ENCODE assay signal across 18 cellular contexts in the genomic region with DNA sequence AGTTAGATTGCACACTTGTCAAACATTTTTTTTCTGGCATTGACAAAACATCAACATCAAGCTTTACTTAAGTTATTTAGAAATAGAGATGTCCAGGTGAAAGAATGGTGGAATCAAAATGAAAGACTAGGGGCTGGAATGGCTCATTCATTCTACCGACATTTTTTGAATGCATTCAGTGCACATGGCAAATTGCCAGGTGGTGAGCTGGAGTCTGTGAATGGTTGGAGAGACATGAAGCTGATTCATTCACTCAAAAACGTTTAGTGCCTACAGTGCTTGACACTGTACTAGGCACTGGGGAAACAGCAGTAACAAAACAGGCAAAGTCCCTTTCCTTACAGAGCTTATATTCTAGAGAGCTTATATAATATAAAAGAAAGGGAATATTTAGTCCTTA.
A peak's percentile ranks its signal among the peaks of the same experiment; 100 is the strongest.
DNase-seq lines count a peak whose midpoint lies in the region; TF ChIP-seq lines count a peak whose summit lies in the region.
"Had no signal": no experiment of that assay in that cellular context is flagged by ENCODE, and none has a peak within 500 bp of the region (broad histone marks: within the 10 kb centered on the region; RNA-seq: fewer than 3 reads in every experiment).

No MANE protein-coding gene starts in this region.

- in situ Hi-C loops in brain microvascular endothelial cell (cut with HindIII; ENCODE audit: low pct_ligation_motif_present, low sequenced_read_pairs) = no loop called here

- H3K27ac ChIP-seq in brain microvascular endothelial cell = no peak overlapping the region
- H3K27ac ChIP-seq: KMS-11 had no signal

- H3K36me3 ChIP-seq in brain microvascular endothelial cell (replicated peaks) = no peaks in the 10 kb centered on the region

- TF ChIP-seq CTCF in brain microvascular endothelial cell (IDR thresholded peaks at IDR 0.05; ENCODE audit: low read depth, low read length, missing control alignments) = no peak

- DNase-seq in NCI-H345 (lab: John Stamatoyannopoulos, UW) = peak; percentile 1
- no peak for DNase-seq in NCI-H345 treated with DMSO at 0.1 percent for 48 hours (lab: John Stamatoyannopoulos, UW; ENCODE audit: unreplicated experiment)
- peak; percentile 58 for DNase-seq in M059J (ENCODE audit: low read depth)
- peak; percentile 23 for DNase-seq in brain microvascular endothelial cell
- DNase-seq in renal cortical epithelial cell (ENCODE audit: low read depth) = peak; percentile 58
- no peak for DNase-seq in activated T-cell treated with anti-CD3 and anti-CD28 coated beads, Interleukin-2, amount 50 U/mL, for 1 hour
- no peak for DNase-seq in activated T-cell treated with anti-CD3 and anti-CD28 coated beads for 4 hours
- no peak for DNase-seq in ureter (ENCODE audit: low spot score)
- DNase-seq: COR-L47, DMS79, GF-D8, MM.1S, NCI-H1417, NCI-H1930, NCI-H774, SHP77 had no signal

- no peaks in the 10 kb centered on the region for H3K27me3 ChIP-seq in brain microvascular endothelial cell (replicated peaks)

- no peak overlapping the region for H3K4me3 ChIP-seq in brain microvascular endothelial cell (ENCODE audit: low read depth, low read length)
- H3K4me3 ChIP-seq: GM23338 had no signal

Comparison
In these comparisons a context has a peak if more than half of its experiments do, and no peak if none do; other contexts are left out.
1. DNase-seq: peak in NCI-H345 (single experiment), M059J (single experiment), brain microvascular endothelial cell (single experiment) and renal cortical epithelial cell (single experiment); none in NCI-H345 treated with DMSO at 0.1 percent for 48 hours (single experiment), activated T-cell treated with anti-CD3 and anti-CD28 coated beads, Interleukin-2, amount 50 U/mL, for 1 hour (single experiment), activated T-cell treated with anti-CD3 and anti-CD28 coated beads for 4 hours (single experiment) and ureter (single experiment).